28 cellular contexts compared by ENCODE assay signal in the genomic region with DNA sequence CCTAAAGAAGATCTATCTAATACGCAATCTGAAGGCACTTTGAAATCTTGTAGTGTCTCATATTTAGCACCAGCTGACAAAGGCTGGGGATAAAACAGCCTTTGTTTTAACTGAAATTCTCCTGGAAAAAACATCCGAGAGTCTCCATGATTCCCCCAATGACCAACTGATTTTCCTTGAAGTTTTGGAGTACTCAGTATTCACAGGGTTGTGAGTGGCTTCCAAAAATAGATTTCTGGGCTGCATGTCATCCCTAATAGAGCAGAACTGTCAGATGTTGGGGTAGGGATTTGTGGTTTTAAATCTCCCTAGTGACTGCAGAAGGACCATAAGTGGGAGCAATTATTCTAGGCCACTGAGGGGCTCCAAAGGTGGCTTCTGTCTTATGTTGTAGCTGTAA.
A peak's percentile ranks its signal among the peaks of the same experiment; 100 is the strongest.
DNase-seq lines count a peak whose midpoint lies in the region; ATAC-seq and TF ChIP-seq lines count a peak whose summit lies in the region.
"Had no signal": no experiment of that assay in that cellular context is flagged by ENCODE, and none has a peak within 500 bp of the region (broad histone marks: within the 10 kb centered on the region; RNA-seq: fewer than 3 reads in every experiment).

No MANE protein-coding gene starts in this region.

- H3K27ac ChIP-seq in heart left ventricle = no peak overlapping the region
- no peak overlapping the region for H3K27ac ChIP-seq in right cardiac atrium (ENCODE audit: low read length)
- no peak overlapping the region for H3K27ac ChIP-seq in RWPE1
- H3K27ac ChIP-seq: ascending aorta, SK-N-MC, transverse colon had no signal

- CTCF ChIA-PET in RWPE1 (lab: Yijun Ruan, JAX) = no interaction called here

- intact Hi-C loops in heart left ventricle (cut with DNase I) = loop anchor here in 3 of 10 donors (5.0 to 10.0 kb wide), 3 partner anchors 58 to 68 kb away; no protein-coding TSS in a partner anchor
- intact Hi-C loops in right cardiac atrium (cut with DNase I) = no loop called here

- no peak for TF ChIP-seq POLR2A in heart left ventricle (IDR thresholded peaks at IDR 0.05)

- no peak overlapping the region for H3K27ac Mint-ChIP-seq in stimulated activated naive CD8-positive, alpha-beta T cell treated with anti-CD3 and anti-CD28 coated beads, Interleukin-15, amount 100 ng/mL, for 72 hours
- H3K27ac Mint-ChIP-seq: activated CD8-positive, alpha-beta T cell treated with anti-CD3 and anti-CD28 coated beads for 36 hours; activated naive CD8-positive, alpha-beta T cell treated with anti-CD3 and anti-CD28 coated beads, Interleukin-2, amount 10 ng/mL, durations not matched to agents 7 days and 5 days; effector memory CD8-positive, alpha-beta T cell; T-helper 17 cell had no signal

- no peaks in the 10 kb centered on the region for H3K4me1 Mint-ChIP-seq in stimulated activated naive CD8-positive, alpha-beta T cell treated with anti-CD3 and anti-CD28 coated beads, Interleukin-15, amount 100 ng/mL, for 72 hours
- H3K4me1 Mint-ChIP-seq: activated naive CD8-positive, alpha-beta T cell treated with anti-CD3 and anti-CD28 coated beads, Interleukin-2, amount 10 ng/mL, durations not matched to agents 7 days and 5 days had no signal

- H3K9me3 ChIP-seq in heart left ventricle (no peaks in the 10 kb centered on the region), right cardiac atrium (ENCODE audit: control insufficient read depth, low read length) (no peaks in the 10 kb centered on the region)
- H3K9me3 ChIP-seq: ascending aorta, Caco-2, HAP-1, transverse colon had no signal

- H3K4me3 ChIP-seq in heart left ventricle = no peak overlapping the region
- H3K4me3 ChIP-seq in right cardiac atrium (ENCODE audit: low read length) = no peak overlapping the region
- H3K4me3 ChIP-seq: ascending aorta, HAP-1, SK-N-MC, transverse colon had no signal

- 62 to 78% (median 64%) methylated on average over 2 of the region's 2 CpGs for WGBS in heart left ventricle, 4 donors
- 78% methylated on average over 2 of the region's 2 CpGs for WGBS in right cardiac atrium

- H3K27me3 Mint-ChIP-seq in stimulated activated naive CD8-positive, alpha-beta T cell treated with anti-CD3 and anti-CD28 coated beads, Interleukin-15, amount 100 ng/mL, for 72 hours = no peaks in the 10 kb centered on the region
- H3K27me3 Mint-ChIP-seq: activated CD8-positive, alpha-beta T cell treated with anti-CD3 and anti-CD28 coated beads for 36 hours; activated naive CD8-positive, alpha-beta T cell treated with anti-CD3 and anti-CD28 coated beads, Interleukin-2, amount 10 ng/mL, durations not matched to agents 7 days and 5 days; effector memory CD8-positive, alpha-beta T cell; naive B cell; T-helper 17 cell had no signal

- no peak overlapping the region for H3K4me3 Mint-ChIP-seq in stimulated activated naive CD8-positive, alpha-beta T cell treated with anti-CD3 and anti-CD28 coated beads, Interleukin-15, amount 100 ng/mL, for 72 hours
- H3K4me3 Mint-ChIP-seq: activated CD8-positive, alpha-beta T cell treated with anti-CD3 and anti-CD28 coated beads for 36 hours; activated naive CD8-positive, alpha-beta T cell treated with anti-CD3 and anti-CD28 coated beads, Interleukin-2, amount 10 ng/mL, durations not matched to agents 7 days and 5 days; effector memory CD8-positive, alpha-beta T cell; naive B cell; T-helper 17 cell had no signal

- H3K27me3 ChIP-seq in heart left ventricle (no peaks in the 10 kb centered on the region), right cardiac atrium (ENCODE audit: control insufficient read depth, insufficient read depth) (no peaks in the 10 kb centered on the region)
- H3K27me3 ChIP-seq: ascending aorta, transverse colon had no signal

- ATAC-seq in heart left ventricle = peak in 3 of 4 donors; percentile 34 to 38 (median 38)
- no peak for ATAC-seq in right cardiac atrium
- no peak for ATAC-seq in stimulated activated naive CD8-positive, alpha-beta T cell treated with anti-CD3 and anti-CD28 coated beads, Interleukin-15, amount 100 ng/mL, for 72 hours
- no peak for ATAC-seq in HG03280 (IDR thresholded peaks at IDR 0.05; ENCODE audit: unreplicated experiment)
- ATAC-seq: activated CD8-positive, alpha-beta T cell treated with anti-CD3 and anti-CD28 coated beads for 36 hours; effector memory CD8-positive, alpha-beta T cell; T-helper 17 cell had no signal

- no peaks in the 10 kb centered on the region for H3K36me3 ChIP-seq in heart left ventricle
- H3K36me3 ChIP-seq: ascending aorta, HAP-1, transverse colon had no signal

- peaks cover 0 to 70% (median 30%) of the 10 kb centered on the region in 12 donors for H3K4me1 ChIP-seq in heart left ventricle
- peaks cover 5% of the 10 kb centered on the region for H3K4me1 ChIP-seq in right cardiac atrium (ENCODE audit: control insufficient read depth, insufficient read depth, low read length)
- H3K4me1 ChIP-seq: ascending aorta, Caco-2 had no signal

- TF ChIP-seq CTCF in heart left ventricle (IDR thresholded peaks at IDR 0.05) (no peak), RWPE1 (conservative IDR thresholded peaks at IDR 0.05; ENCODE audit: low read depth) (no peak)

- POLR2A ChIA-PET in RWPE1 (lab: Yijun Ruan, JAX; ENCODE audit: low non-redundant PET) = no interaction called here

- no peaks in the 10 kb centered on the region for H3K9me3 Mint-ChIP-seq in stimulated activated naive CD8-positive, alpha-beta T cell treated with anti-CD3 and anti-CD28 coated beads, Interleukin-15, amount 100 ng/mL, for 72 hours
- H3K9me3 Mint-ChIP-seq: activated CD8-positive, alpha-beta T cell treated with anti-CD3 and anti-CD28 coated beads for 36 hours; activated naive CD8-positive, alpha-beta T cell treated with anti-CD3 and anti-CD28 coated beads, Interleukin-2, amount 10 ng/mL, durations not matched to agents 7 days and 5 days; effector memory CD8-positive, alpha-beta T cell; naive B cell had no signal

- DNase-seq in heart left ventricle = no peak
- no peak for DNase-seq in right cardiac atrium
- peak; percentile 79 for DNase-seq in NCI-H82 treated with DMSO at 0.1 percent for 48 hours (lab: John Stamatoyannopoulos, UW; ENCODE audit: unreplicated experiment)
- peak; percentile 77 for DNase-seq in myocyte (ENCODE audit: low read depth)
- no peak for DNase-seq in RWPE1 (ENCODE audit: low spot score)
- DNase-seq in stimulated activated naive CD8-positive, alpha-beta T cell treated with anti-CD3 and anti-CD28 coated beads, Interleukin-15, amount 100 ng/mL, for 72 hours = no peak
- DNase-seq: ACHN; activated CD4-positive, alpha-beta T cell treated with anti-CD3 and anti-CD28 coated beads for 1 hour; activated CD8-positive, alpha-beta T cell treated with anti-CD3 and anti-CD28 coated beads for 36 hours; activated naive CD8-positive, alpha-beta T cell treated with anti-CD3 and anti-CD28 coated beads, Interleukin-2, amount 10 ng/mL, durations not matched to agents 7 days and 5 days; C1 segment of cervical spinal cord; Caco-2; cortex of kidney; effector memory CD8-positive, alpha-beta T cell; erythroblast; mammary epithelial cell; naive B cell; NCI-H1105 treated with DMSO at 0.1 percent for 48 hours; NCI-H2081 treated with DMSO at 0.1 percent for 48 hours; NCI-H526 treated with DMSO at 0.1 percent for 48 hours; nucleus accumbens; stimulated activated CD4-positive, alpha-beta T cell treated with anti-CD3 and anti-CD28 coated beads, Interleukin-2, amount 100 ng/mL, for 24 hours; T-helper 17 cell; transverse colon had no signal

Comparison
In these comparisons a context has a peak if more than half of its experiments do, and no peak if none do; other contexts are left out.
1. ATAC-seq: peak in heart left ventricle (3 of 4); none in right cardiac atrium (0 of 2), stimulated activated naive CD8-positive, alpha-beta T cell treated with anti-CD3 and anti-CD28 coated beads, Interleukin-15, amount 100 ng/mL, for 72 hours (single experiment) and HG03280 (single experiment).
2. DNase-seq: peak in NCI-H82 treated with DMSO at 0.1 percent for 48 hours (single experiment) and myocyte (single experiment); none in heart left ventricle (0 of 5), right cardiac atrium (0 of 3), RWPE1 (single experiment) and stimulated activated naive CD8-positive, alpha-beta T cell treated with anti-CD3 and anti-CD28 coated beads, Interleukin-15, amount 100 ng/mL, for 72 hours (0 of 2).